10 cellular contexts compared by ENCODE assay signal in the genomic region with DNA sequence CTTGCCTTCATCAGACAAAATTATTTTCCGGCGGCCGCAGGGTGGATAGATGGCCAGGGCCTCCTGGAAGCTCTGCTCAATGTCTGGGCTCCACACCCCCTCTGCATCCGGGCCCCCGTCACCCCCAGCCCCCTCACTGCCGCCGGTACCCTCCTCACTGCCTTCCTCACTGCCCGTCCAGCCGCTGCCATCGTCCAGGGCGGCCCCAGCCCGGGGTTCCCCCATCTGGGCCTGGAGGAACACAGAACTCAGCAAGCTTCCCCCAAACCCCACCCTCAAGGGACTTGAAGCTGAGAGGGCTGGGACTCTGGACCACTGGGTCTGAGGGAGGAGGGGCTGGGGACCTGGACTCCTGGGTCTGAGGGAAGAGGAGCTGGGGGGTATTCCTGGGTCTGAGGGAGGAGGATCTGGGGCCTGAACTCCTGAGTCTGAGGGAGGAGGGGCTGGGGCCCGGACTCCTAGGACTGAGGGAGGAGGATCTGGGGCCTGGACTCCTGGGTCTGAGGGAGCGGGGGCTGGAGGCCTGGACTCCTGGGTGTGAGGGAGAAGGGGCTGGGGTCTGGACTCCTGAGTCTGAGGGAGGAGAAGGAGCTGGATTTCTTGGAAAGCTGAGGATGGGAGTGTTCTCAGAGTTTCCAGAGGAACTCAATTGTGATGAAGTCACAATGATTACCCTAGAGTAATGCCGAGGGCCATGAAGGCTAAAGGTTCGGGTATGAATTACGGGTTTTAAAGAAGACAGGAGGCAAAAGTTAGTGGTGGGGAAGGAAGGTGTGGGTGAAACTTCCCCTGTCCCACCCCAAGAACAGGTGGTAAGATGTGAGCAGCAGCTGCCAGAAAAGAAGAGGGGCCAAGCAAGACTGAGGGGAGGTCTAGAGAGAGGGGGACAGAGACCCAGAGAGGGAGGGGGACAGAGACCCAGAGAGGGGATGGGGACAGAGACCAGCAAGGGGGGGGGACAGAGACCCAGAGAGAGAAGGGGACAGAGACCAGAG. TPM values are rescaled to one million over a fixed set of nuclear protein-coding genes. Genes with fewer than 3 reads are reported as not detected.
DNase-seq lines count a peak whose midpoint lies in the region; FAIRE-seq and TF ChIP-seq lines count a peak whose summit lies in the region.
"Had no signal": no experiment of that assay in that cellular context is flagged by ENCODE, and none has a peak within 500 bp of the region (broad histone marks: within the 10 kb centered on the region; RNA-seq: fewer than 3 reads in every experiment).

No MANE protein-coding gene starts in this region.

- WGBS in stomach, 5 donors, result 71 to 88% (median 85%) methylated on average over 14 to 17 of the region's 17 CpGs

- no peak for TF ChIP-seq EP300 in stomach (IDR thresholded peaks at IDR 0.05)

- FAIRE-seq in GM19239 (lab: Jason Lieb, UNC), result no peak

- POLR2A ChIA-PET in HEK293 (lab: Yijun Ruan, JAX), result interaction anchor here (1.5 kb wide), 1 partner anchor 15 kb away, joined by 5 read pairs; no protein-coding TSS in a partner anchor

- intact Hi-C loops in ascending aorta (cut with DNase I), result loop anchor here (5.0 kb wide), 3 partner anchors 232 to 723 kb away; partner anchors contain the start of genes DBP, PRMT1 and PRR12
- intact Hi-C loops in stomach (cut with DNase I; ENCODE audit: low total_unique reads), result no loop called here

- no peaks in the 10 kb centered on the region for H3K27me3 ChIP-seq in ascending aorta
- H3K27me3 ChIP-seq in kidney epithelial cell (ENCODE audit: control insufficient read depth, insufficient read depth, low read length), result no peaks in the 10 kb centered on the region
- H3K27me3 ChIP-seq in stomach, result peaks cover 0 to 33% (median 9%) of the 10 kb centered on the region in 3 donors

- peaks cover 14% of the 10 kb centered on the region for H3K4me1 ChIP-seq in HEK293 (ENCODE audit: control insufficient read depth, insufficient read depth, low read length)
- peaks cover 0 to 7% of the 10 kb centered on the region in 2 donors for H3K4me1 ChIP-seq in ascending aorta
- H3K4me1 ChIP-seq in stomach, result peaks cover 20 to 74% (median 44%) of the 10 kb centered on the region in 4 donors

- CTCF ChIA-PET in HEK293 (lab: Yijun Ruan, JAX), result interaction anchor here (0.6 to 1.7 kb wide), 2 partner anchors 134 to 394 kb away, joined by 3 to 7 read pairs; no protein-coding TSS in a partner anchor

- H3K9me3 ChIP-seq in HEK293 (ENCODE audit: control insufficient read depth, insufficient read depth, low read depth, low read length), result no peaks in the 10 kb centered on the region
- no peaks in the 10 kb centered on the region for H3K9me3 ChIP-seq in ascending aorta
- no peaks in the 10 kb centered on the region for H3K9me3 ChIP-seq in stomach

- no peak for DNase-seq in ascending aorta (ENCODE audit: low spot score in 2 of 2)
- DNase-seq in kidney epithelial cell (ENCODE audit: low read depth), result no peak
- no peak for DNase-seq in stomach
- no peak for DNase-seq in SW480 (ENCODE audit: low spot score)
- DNase-seq in NCI-H1694 treated with DMSO at 0.1 percent for 48 hours (lab: John Stamatoyannopoulos, UW), result no peak
- no peak for DNase-seq in GM19239 (ENCODE audit: insufficient read length, low spot score)
- DNase-seq: activated CD4-positive, alpha-beta memory T cell treated with anti-CD3 and anti-CD28 coated beads for 36 hours; DMS79; NCI-H2227 treated with DMSO at 0.1 percent for 48 hours had no signal

- H3K4me3 ChIP-seq in HEK293 (ENCODE audit: low read depth, low read length), result no peak overlapping the region
- no peak overlapping the region for H3K4me3 ChIP-seq in ascending aorta
- H3K4me3 ChIP-seq in kidney epithelial cell (ENCODE audit: low read depth, low read length), result peak overlapping the region; percentile 90
- no peak overlapping the region for H3K4me3 ChIP-seq in stomach

- H3K36me3 ChIP-seq in HEK293 (ENCODE audit: control insufficient read depth in 2 of 2, insufficient read depth in 1 of 2, low read length in 2 of 2) (peaks cover 23 to 29% of the 10 kb centered on the region in 2 experiments), ascending aorta (peaks cover 3 to 26% of the 10 kb centered on the region in 2 donors), kidney epithelial cell (ENCODE audit: control insufficient read depth, insufficient read depth, low read length) (peaks cover 2% of the 10 kb centered on the region), stomach (peaks cover 6 to 46% (median 39%) of the 10 kb centered on the region in 4 donors)

- TF ChIP-seq CTCF in HEK293 (tag by site-specific recombination; IDR thresholded peaks at IDR 0.05), result no peak
- no peak for TF ChIP-seq CTCF in ascending aorta (IDR thresholded peaks at IDR 0.05)
- no peak for TF ChIP-seq CTCF in kidney epithelial cell (IDR thresholded peaks at IDR 0.05; ENCODE audit: insufficient read depth, low read length, poor library complexity, severe bottlenecking)
- TF ChIP-seq CTCF in stomach (IDR thresholded peaks at IDR 0.05), result no peak

- 0 out of 2 replicates have a peak overlapping the region, but pooled peaks have one; percentile 17 for H3K27ac ChIP-seq in HEK293 (ENCODE audit: extremely low read depth, low read depth, low read length)
- peak overlapping the region; percentile 88 to 89 for H3K27ac ChIP-seq in ascending aorta
- H3K27ac ChIP-seq in stomach, result peak overlapping the region in 4 of 5 donors; percentile 13 to 94 (median 94)

- TF ChIP-seq POLR2A in stomach (IDR thresholded peaks at IDR 0.05), result no peak

TF ChIP-seq in HEK293, 187 proteins besides CTCF, POLR2A, EP300 and RAD21:
- no peak for TF ChIP-seq EGR2 (tag by site-specific recombination; IDR thresholded peaks at IDR 0.05; ENCODE audit: low read depth)
- no peak for TF ChIP-seq ZNF146 (tag by site-specific recombination; IDR thresholded peaks at IDR 0.05)
- no peak for TF ChIP-seq KLF8 (tag by site-specific recombination; IDR thresholded peaks at IDR 0.05)
- 0 out of 2 replicates have a peak, but pooled peaks have one; percentile 17 for TF ChIP-seq PRDM1 (tag by site-specific recombination; IDR thresholded peaks at IDR 0.05)
- no peak for TF ChIP-seq ZBTB26 (tag by site-specific recombination; optimal IDR thresholded peaks at IDR 0.05)

RNA-seq across cellular contexts. Expression of gene TEAD2, which starts 2.1 kb away (rescaled TPM):
- total RNA-seq in ascending aorta, result 51.4 TPM
- 49.7 and 52.6 TPM in 2 replicates for total RNA-seq in kidney epithelial cell
- total RNA-seq in stomach, result 10 to 100 TPM in 4 of 5 donors, 1 to 10 TPM in 1; 4.3 to 42.0 (median 17.8) TPM
- 10 to 100 TPM; 21.8 to 35.4 (median 26.6) TPM for polyA plus RNA-seq in stomach
- total RNA-seq: activated CD4-positive, alpha-beta memory T cell treated with anti-CD3 and anti-CD28 coated beads for 36 hours had no signal

RNA-seq across cellular contexts. Expression of gene DKKL1, which starts 3.5 kb away (rescaled TPM):
- total RNA-seq in ascending aorta (not detected), kidney epithelial cell (0.58 TPM in 1 of 2 replicates, not detected in the other), stomach (not detected)
- under 1 TPM in 1 of 3 donors, not detected in 2; 0.35 TPM for polyA plus RNA-seq in stomach
- total RNA-seq: activated CD4-positive, alpha-beta memory T cell treated with anti-CD3 and anti-CD28 coated beads for 36 hours had no signal

RNA-seq across cellular contexts. Expression of gene CD37, which starts 24.9 kb away (rescaled TPM):
- 15.6 TPM for total RNA-seq in ascending aorta
- total RNA-seq in kidney epithelial cell, result 0.07 TPM in 1 of 2 replicates, not detected in the other
- total RNA-seq in stomach, result 10 to 100 TPM in 1 of 5 donors, 1 to 10 TPM in 2, not detected in 2; 2.2 to 30.3 (median 5.1) TPM
- 10 to 100 TPM in 1 of 3 donors, 1 to 10 TPM in 2; 5.9 to 18.5 (median 6.7) TPM for polyA plus RNA-seq in stomach

RNA-seq across cellular contexts. Expression of gene KASH5, which starts 27.9 kb away (rescaled TPM):
- not detected for total RNA-seq in ascending aorta
- total RNA-seq in kidney epithelial cell, result 0.07 TPM in 1 of 2 replicates, not detected in the other
- total RNA-seq in stomach, result under 1 TPM in 1 of 5 donors, not detected in 4; 0.37 TPM
- polyA plus RNA-seq in stomach, result under 1 TPM in 1 of 3 donors, not detected in 2; 0.20 TPM

RNA-seq across cellular contexts. Expression of gene SLC6A16, which starts 35.2 kb away (rescaled TPM):
- total RNA-seq in ascending aorta (0.85 TPM), kidney epithelial cell (0.17 and 0.75 TPM in 2 replicates), stomach (1 to 10 TPM in 1 of 5 donors, under 1 TPM in 1, not detected in 3; 0.92 to 5.4 TPM)
- polyA plus RNA-seq in stomach, result 1 to 10 TPM in 2 of 3 donors, under 1 TPM in 1; 0.44 to 2.5 (median 1.2) TPM

Comparison
In these comparisons a context has a peak if more than half of its experiments do, and no peak if none do; other contexts are left out.
1. H3K27ac ChIP-seq: peak in every context shown above with its lines; median percentile 94 in stomach; 88 in ascending aorta; 17 in HEK293.